In the genomic region with DNA sequence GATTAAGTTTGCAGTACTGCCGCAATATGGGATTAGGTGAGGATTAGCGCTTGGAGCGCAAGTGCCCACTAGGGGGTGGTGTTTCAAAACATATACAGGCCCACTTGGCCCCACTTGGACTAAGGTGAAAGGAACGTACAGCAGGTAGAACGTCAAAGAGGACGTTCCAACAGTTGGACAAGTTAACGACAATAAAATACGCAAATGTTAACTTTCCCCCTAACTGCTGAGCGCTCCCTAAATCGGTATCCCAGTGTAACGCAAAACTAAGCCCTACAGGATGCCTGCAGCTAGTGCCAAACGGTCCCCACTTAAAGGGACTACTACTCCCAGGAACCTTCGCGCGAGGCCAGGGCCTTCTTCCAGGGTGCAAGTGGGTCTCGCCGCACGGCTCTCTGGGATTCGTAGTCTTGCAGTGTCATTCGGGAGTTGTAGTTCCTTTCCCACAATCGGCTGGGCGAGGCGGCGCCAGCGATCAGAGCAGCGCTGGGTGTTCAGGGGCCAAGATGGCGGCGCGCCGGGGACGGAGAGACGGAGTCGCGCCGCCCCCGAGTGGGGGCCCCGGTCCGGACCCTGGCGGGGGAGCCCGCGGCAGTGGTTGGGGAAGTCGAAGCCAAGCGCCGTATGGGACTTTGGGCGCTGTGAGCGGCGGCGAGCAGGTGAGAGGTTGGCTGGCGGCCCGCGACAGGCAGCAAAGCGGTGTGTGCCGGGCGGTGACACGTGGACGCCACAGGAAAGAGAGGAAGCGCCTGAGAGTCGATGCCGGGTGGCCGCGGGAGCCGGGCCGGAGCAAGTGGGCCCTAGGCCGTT, we compare ENCODE assay signal across 1 cellular context.
A peak's percentile ranks its signal among the peaks of the same experiment; 100 is the strongest.
TF ChIP-seq lines count a peak whose summit lies in the region.

TSS of gene PPRC1 (plus strand) at position 478 of the 810 bp plus-strand sequence. CDS start at position 507, 29 bp downstream.

TF ChIP-seq in HepG2, 621 proteins besides CTCF, POLR2A, EP300 and RAD21 (continued from another document and continues in another):
- TF ChIP-seq KDM5B (CRISPR knock-in tag; IDR thresholded peaks at IDR 0.05; ENCODE audit: borderline replicate concordance) (peak; percentile 47; the same call in 1 of the 2 replicates), ATF7-NPFF (CRISPR knock-in tag; IDR thresholded peaks at IDR 0.05; ENCODE audit: low read depth) (peak; percentile 71), EEA1 (CRISPR knock-in tag; IDR thresholded peaks at IDR 0.05; ENCODE audit: borderline replicate concordance) (peak; percentile 68; the same call in 1 of the 2 replicates), NAIF1 (CRISPR knock-in tag; IDR thresholded peaks at IDR 0.05; ENCODE audit: borderline replicate concordance) (peak; percentile 42; the same call in 1 of the 2 replicates), ZNF572 (CRISPR knock-in tag; IDR thresholded peaks at IDR 0.05) (0 out of 2 replicates have a peak, but pooled peaks have one; percentile 53), ZNF839 (CRISPR knock-in tag; IDR thresholded peaks at IDR 0.05; ENCODE audit: borderline replicate concordance) (0 out of 2 replicates have a peak, but pooled peaks have one; percentile 54), SP140L (CRISPR knock-in tag; IDR thresholded peaks at IDR 0.05; ENCODE audit: borderline replicate concordance) (peak; percentile 29), SIX1 (CRISPR knock-in tag; IDR thresholded peaks at IDR 0.05; ENCODE audit: borderline replicate concordance) (peak; percentile 15; the same call in 1 of the 2 replicates), RXRA (CRISPR knock-in tag; IDR thresholded peaks at IDR 0.05) (peak; percentile 82), LCORL (IDR thresholded peaks at IDR 0.05) (no peak), LCORL (CRISPR knock-in tag; IDR thresholded peaks at IDR 0.05) (peak; percentile 58; the same call in 1 of the 2 replicates), ZNF280D (CRISPR knock-in tag; IDR thresholded peaks at IDR 0.05) (peak; percentile 17; the same call in 1 of the 2 replicates), PHF20 (CRISPR knock-in tag; IDR thresholded peaks at IDR 0.05) (peak; percentile 30), MLX (CRISPR knock-in tag; IDR thresholded peaks at IDR 0.05) (peak; percentile 31; the same call in 1 of the 2 replicates), ZNF430 (CRISPR knock-in tag; IDR thresholded peaks at IDR 0.05) (peak; percentile 83; the same call in 1 of the 2 replicates), ZNF441 (CRISPR knock-in tag; IDR thresholded peaks at IDR 0.05; ENCODE audit: borderline replicate concordance) (no peak; the same call in 1 of the 2 replicates), ZNF225 (CRISPR knock-in tag; IDR thresholded peaks at IDR 0.05) (peak; percentile 24; the same call in 1 of the 2 replicates), ZNF670 (CRISPR knock-in tag; IDR thresholded peaks at IDR 0.05; ENCODE audit: borderline replicate concordance) (peak; percentile 23; the same call in 1 of the 2 replicates), ZNF33B (CRISPR knock-in tag; IDR thresholded peaks at IDR 0.05) (0 out of 2 replicates have a peak, but pooled peaks have one; percentile 29), MXD4 (CRISPR knock-in tag; IDR thresholded peaks at IDR 0.05) (peak; percentile 95; the same call in 1 of the 2 replicates), GABPB1 (CRISPR knock-in tag; IDR thresholded peaks at IDR 0.05) (peak; percentile 95), IKZF4 (CRISPR knock-in tag; IDR thresholded peaks at IDR 0.05; ENCODE audit: borderline replicate concordance, low read depth, not compliant biosample characterization) (no peak), NR2C2 (CRISPR knock-in tag; IDR thresholded peaks at IDR 0.05; ENCODE audit: borderline replicate concordance) (peak; percentile 98), GPBP1L1 (CRISPR knock-in tag; IDR thresholded peaks at IDR 0.05) (no peak), SP2 (CRISPR knock-in tag; IDR thresholded peaks at IDR 0.05) (peak; percentile 42; the same call in 1 of the 2 replicates), CHCHD3 (CRISPR knock-in tag; IDR thresholded peaks at IDR 0.05) (peak; percentile 66; the same call in 1 of the 2 replicates), RFX3 (CRISPR knock-in tag; IDR thresholded peaks at IDR 0.05) (no peak), ZSCAN21 (CRISPR knock-in tag; IDR thresholded peaks at IDR 0.05; ENCODE audit: borderline replicate concordance) (no peak; the same call in 1 of the 2 replicates), TAF1 (CRISPR knock-in tag; IDR thresholded peaks at IDR 0.05) (peak; percentile 95), ZFP91 (CRISPR knock-in tag; IDR thresholded peaks at IDR 0.05; ENCODE audit: borderline replicate concordance) (peak; percentile 63; the same call in 1 of the 2 replicates), TMF1 (CRISPR knock-in tag; IDR thresholded peaks at IDR 0.05; ENCODE audit: low read depth) (peak; percentile 56; the same call in 1 of the 2 replicates), DMAP1 (CRISPR knock-in tag; IDR thresholded peaks at IDR 0.05) (no peak; the same call in none of the 2 replicates), PPARG (CRISPR knock-in tag; conservative IDR thresholded peaks at IDR 0.05) (0 out of 2 replicates have a peak, but pooled peaks have one; percentile 31), TBX3 (IDR thresholded peaks at IDR 0.05; ENCODE audit: borderline replicate concordance) (no peak; the same call in 1 of the 2 replicates), MTF2 (CRISPR knock-in tag; IDR thresholded peaks at IDR 0.05; ENCODE audit: borderline replicate concordance) (0 out of 2 replicates have a peak, but pooled peaks have one; percentile 37), CC2D1A (CRISPR knock-in tag; IDR thresholded peaks at IDR 0.05) (no peak), SAFB2 (CRISPR knock-in tag; IDR thresholded peaks at IDR 0.05; ENCODE audit: borderline replicate concordance, low read depth) (peak; percentile 77; the same call in 1 of the 2 replicates), ZNF770 (CRISPR knock-in tag; IDR thresholded peaks at IDR 0.05) (no peak; the same call in 1 of the 2 replicates), ASH2L (IDR thresholded peaks at IDR 0.05; ENCODE audit: insufficient read length, low read depth, low read length) (peak; percentile 86), RBAK (CRISPR knock-in tag; IDR thresholded peaks at IDR 0.05) (no peak), ZBTB4 (CRISPR knock-in tag; IDR thresholded peaks at IDR 0.05; ENCODE audit: borderline replicate concordance) (peak; percentile 27; the same call in 1 of the 2 replicates), CBX5 (CRISPR knock-in tag; IDR thresholded peaks at IDR 0.05; ENCODE audit: borderline replicate concordance) (peak; percentile 48; the same call in 1 of the 2 replicates), HMGA1 (CRISPR knock-in tag; conservative IDR thresholded peaks at IDR 0.05) (no peak), ZNF274 (CRISPR knock-in tag; IDR thresholded peaks at IDR 0.05) (peak; percentile 35; the same call in 1 of the 2 replicates), THAP11 (CRISPR knock-in tag; IDR thresholded peaks at IDR 0.05) (peak; percentile 99), SAP130 (CRISPR knock-in tag; IDR thresholded peaks at IDR 0.05; ENCODE audit: low read depth) (peak; percentile 90), GLI4 (CRISPR knock-in tag; IDR thresholded peaks at IDR 0.05; ENCODE audit: borderline replicate concordance) (peak; percentile 93; the same call in 1 of the 2 replicates), CREB1 (IDR thresholded peaks at IDR 0.05) (peak; percentile 65), CREB1 (CRISPR knock-in tag; IDR thresholded peaks at IDR 0.05) (peak; percentile 94), DR1 (CRISPR knock-in tag; IDR thresholded peaks at IDR 0.05) (no peak; the same call in 1 of the 2 replicates)
- TF ChIP-seq, protein P1, sequence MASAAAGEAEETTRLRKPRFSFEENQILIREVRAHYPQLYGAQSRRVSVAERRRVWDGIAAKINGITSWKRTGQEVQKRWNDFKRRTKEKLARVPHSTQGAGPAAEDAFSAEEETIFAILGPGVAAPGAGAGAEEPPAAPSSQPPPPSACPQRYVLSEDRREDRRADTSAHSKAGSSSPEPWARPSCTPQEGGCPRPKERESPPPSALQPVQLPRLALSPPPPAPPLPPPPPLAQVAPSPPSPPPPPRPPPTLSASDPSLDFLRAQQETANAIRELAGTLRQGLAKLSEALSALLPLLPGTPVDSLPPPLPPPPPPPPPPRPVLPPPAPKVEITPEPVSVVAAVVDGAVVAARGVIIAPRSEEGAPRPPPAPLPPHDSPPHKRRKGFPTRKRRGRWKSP (CRISPR knock-in tag; IDR thresholded peaks at IDR 0.05), result peak; percentile 92
